Comparison of ENCODE assay signal across 9 cellular contexts in the genomic region with DNA sequence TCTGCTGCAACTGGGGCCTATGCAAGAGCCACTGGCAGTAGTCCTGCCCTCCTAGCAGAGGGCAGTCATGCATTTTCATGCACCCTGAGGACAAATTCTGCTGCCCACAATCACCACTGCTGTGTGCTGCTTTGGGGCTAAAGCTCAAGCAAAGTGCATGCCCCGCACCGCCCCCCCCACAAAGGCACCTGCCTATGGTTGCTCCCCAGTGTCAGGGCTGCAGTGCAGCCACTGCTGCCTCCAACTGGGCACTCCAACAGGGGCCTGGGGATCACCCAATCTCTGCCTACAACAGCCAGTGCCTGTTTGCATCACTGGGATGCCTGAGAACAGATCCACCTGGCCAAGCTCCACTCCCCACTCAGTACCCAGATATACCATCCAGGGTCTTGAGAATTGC.
"Had no signal": no experiment of that assay in that cellular context is flagged by ENCODE, and none has a peak within 500 bp of the region (broad histone marks: within the 10 kb centered on the region; RNA-seq: fewer than 3 reads in every experiment).

No MANE protein-coding gene starts in this region.

- H3K36me3 ChIP-seq: HAP-1 had no signal

- H2AFZ ChIP-seq: GM23248 had no signal

- H3K4me2 ChIP-seq: GM23338 had no signal

- ATAC-seq: GM23338, HCT116 had no signal

- H3K9ac ChIP-seq: GM23248 had no signal

- H3K9me3 ChIP-seq: HAP-1 had no signal

- DNase-seq: GM23248, GOT3, H7, H9, HCEC 1CT, HFFc6 had no signal

- H3K27ac ChIP-seq: GM23248 had no signal

- H3K4me3 ChIP-seq: GM23248, GM23338, HAP-1 had no signal

- H3K4me1 ChIP-seq: HAP-1 had no signal
